26 cellular contexts compared by ENCODE assay signal in genomic region chr2:29246388-29247300, GRCh38.
DNase-seq lines count a peak whose midpoint lies in the region; ATAC-seq and TF ChIP-seq lines count a peak whose summit lies in the region.
"Had no signal": no experiment of that assay in that cellular context is flagged by ENCODE, and none has a peak within 500 bp of the region (broad histone marks: within the 10 kb centered on the region; RNA-seq: fewer than 3 reads in every experiment).

No MANE protein-coding gene starts in this region.

- no peaks in the 10 kb centered on the region for H3K4me1 ChIP-seq in RWPE2 (ENCODE audit: insufficient read depth, poor library complexity, severe bottlenecking)
- H3K4me1 ChIP-seq in lower lobe of right lung: no peaks in the 10 kb centered on the region
- H3K4me1 ChIP-seq: left lung, upper lobe of left lung had no signal

- TF ChIP-seq CTCF in RWPE2 (IDR thresholded peaks at IDR 0.05; ENCODE audit: poor library complexity, severe bottlenecking) (no peak), lower lobe of right lung (IDR thresholded peaks at IDR 0.05) (no peak)

- H3K27ac ChIP-seq in RWPE2 (ENCODE audit: poor library complexity, severe bottlenecking) (no peak overlapping the region), lower lobe of right lung (no peak overlapping the region)
- H3K27ac ChIP-seq: KMS-11, left lung, PC-9, upper lobe of left lung had no signal

- no peaks in the 10 kb centered on the region for H3K36me3 ChIP-seq in RWPE2 (ENCODE audit: low read depth)
- H3K36me3 ChIP-seq in lower lobe of right lung: no peaks in the 10 kb centered on the region
- H3K36me3 ChIP-seq: left lung, MG63, upper lobe of left lung had no signal

- no peaks in the 10 kb centered on the region for H3K4me1 Mint-ChIP-seq in activated CD8-positive, alpha-beta memory T cell treated with anti-CD3 and anti-CD28 coated beads, Interleukin-2, amount 10 ng/mL, durations not matched to agents 7 days and 5 days
- H3K4me1 Mint-ChIP-seq in stimulated activated memory B cell treated with anti-CD40 and anti-IgM and Interleukin-4, amounts not matched to agents 10 μg/mL and 1 μg/mL and 100 μg/mL, for 72 hours: peaks cover 9% of the 10 kb centered on the region
- H3K4me1 Mint-ChIP-seq: CD14-positive monocyte had no signal

- no peaks in the 10 kb centered on the region for H3K27me3 Mint-ChIP-seq in activated CD8-positive, alpha-beta memory T cell treated with anti-CD3 and anti-CD28 coated beads, Interleukin-2, amount 10 ng/mL, durations not matched to agents 7 days and 5 days
- H3K27me3 Mint-ChIP-seq in stimulated activated memory B cell treated with anti-CD40 and anti-IgM and Interleukin-4, amounts not matched to agents 10 μg/mL and 1 μg/mL and 100 μg/mL, for 72 hours: peaks cover under 1% of the 10 kb centered on the region

- DNase-seq in activated CD8-positive, alpha-beta memory T cell treated with anti-CD3 and anti-CD28 coated beads, Interleukin-2, amount 10 ng/mL, durations not matched to agents 7 days and 5 days: no peak
- no peak for DNase-seq in activated CD8-positive, alpha-beta memory T cell treated with anti-CD3 and anti-CD28 coated beads, Interleukin-2, amount 50 U/mL, for 48 hours
- DNase-seq in RWPE2 (ENCODE audit: low spot score) (no peak), lower lobe of right lung (no peak), NCI-H1930 (lab: John Stamatoyannopoulos, UW) (no peak), globus pallidus (ENCODE audit: low spot score) (no peak), NCI-H2081 (lab: John Stamatoyannopoulos, UW) (no peak)
- DNase-seq: 8988T; activated gamma-delta T cell treated with Interleukin-2 at 50 U/mL for 16 hours; central memory CD4-positive, alpha-beta T cell; cortex of kidney; effector memory CD8-positive, alpha-beta T cell; GF-D8; left lung; mesendoderm; MG63; NCI-H2029 treated with DMSO at 0.1 percent for 48 hours; NCI-H226; PC-9; SHP77 treated with DMSO at 0.1 percent for 48 hours; stimulated activated CD4-positive, alpha-beta T cell treated with anti-CD3 and anti-CD28 coated beads, Interleukin-4, amount 100 ng/mL, for 1 hour had no signal

- H3K4me3 ChIP-seq in RWPE2 (ENCODE audit: severe bottlenecking) (no peak overlapping the region), lower lobe of right lung (no peak overlapping the region)
- H3K4me3 ChIP-seq: left lung, MG63, PC-9, upper lobe of left lung had no signal

- no peak overlapping the region for H3K27ac Mint-ChIP-seq in activated CD8-positive, alpha-beta memory T cell treated with anti-CD3 and anti-CD28 coated beads, Interleukin-2, amount 10 ng/mL, durations not matched to agents 7 days and 5 days
- H3K27ac Mint-ChIP-seq in stimulated activated memory B cell treated with anti-CD40 and anti-IgM and Interleukin-4, amounts not matched to agents 10 μg/mL and 1 μg/mL and 100 μg/mL, for 72 hours: no peak overlapping the region
- H3K27ac Mint-ChIP-seq: effector memory CD8-positive, alpha-beta T cell; progenitor cell of endocrine pancreas had no signal

- peak; percentile 30 for ATAC-seq in activated CD8-positive, alpha-beta memory T cell treated with anti-CD3 and anti-CD28 coated beads, Interleukin-2, amount 10 ng/mL, durations not matched to agents 7 days and 5 days
- ATAC-seq in RWPE2 (ENCODE audit: low read depth): 0 out of 3 replicates have a peak, but pooled peaks have one; percentile 18
- ATAC-seq in lower lobe of right lung: peak; percentile 11 to 23
- ATAC-seq in stimulated activated memory B cell treated with anti-CD40 and anti-IgM and Interleukin-4, amounts not matched to agents 10 μg/mL and 1 μg/mL and 100 μg/mL, for 72 hours: peak; percentile 21
- ATAC-seq: effector memory CD8-positive, alpha-beta T cell; left lung had no signal

- H3K9me3 Mint-ChIP-seq in activated CD8-positive, alpha-beta memory T cell treated with anti-CD3 and anti-CD28 coated beads, Interleukin-2, amount 10 ng/mL, durations not matched to agents 7 days and 5 days (ENCODE audit: low read depth): no peaks in the 10 kb centered on the region
- H3K9me3 Mint-ChIP-seq in stimulated activated memory B cell treated with anti-CD40 and anti-IgM and Interleukin-4, amounts not matched to agents 10 μg/mL and 1 μg/mL and 100 μg/mL, for 72 hours: no peaks in the 10 kb centered on the region
- H3K9me3 Mint-ChIP-seq: effector memory CD8-positive, alpha-beta T cell had no signal

- no peaks in the 10 kb centered on the region for H3K36me3 Mint-ChIP-seq in activated CD8-positive, alpha-beta memory T cell treated with anti-CD3 and anti-CD28 coated beads, Interleukin-2, amount 10 ng/mL, durations not matched to agents 7 days and 5 days
- no peaks in the 10 kb centered on the region for H3K36me3 Mint-ChIP-seq in stimulated activated memory B cell treated with anti-CD40 and anti-IgM and Interleukin-4, amounts not matched to agents 10 μg/mL and 1 μg/mL and 100 μg/mL, for 72 hours
- H3K36me3 Mint-ChIP-seq: CD14-positive monocyte had no signal

- no peaks in the 10 kb centered on the region for H3K27me3 ChIP-seq in RWPE2 (ENCODE audit: insufficient read depth, poor library complexity, severe bottlenecking)
- H3K27me3 ChIP-seq in lower lobe of right lung (ENCODE audit: low read depth): no peaks in the 10 kb centered on the region
- H3K27me3 ChIP-seq: MG63, upper lobe of left lung had no signal

- intact Hi-C loops in lower lobe of right lung (cut with DNase I): no loop called here

- no peaks in the 10 kb centered on the region for H3K9me3 ChIP-seq in RWPE2 (ENCODE audit: severe bottlenecking)
- H3K9me3 ChIP-seq in lower lobe of right lung: no peaks in the 10 kb centered on the region
- H3K9me3 ChIP-seq: left lung, MG63, upper lobe of left lung had no signal

- H3K4me3 Mint-ChIP-seq in activated CD8-positive, alpha-beta memory T cell treated with anti-CD3 and anti-CD28 coated beads, Interleukin-2, amount 10 ng/mL, durations not matched to agents 7 days and 5 days: no peak overlapping the region
- H3K4me3 Mint-ChIP-seq in stimulated activated memory B cell treated with anti-CD40 and anti-IgM and Interleukin-4, amounts not matched to agents 10 μg/mL and 1 μg/mL and 100 μg/mL, for 72 hours: no peak overlapping the region
- H3K4me3 Mint-ChIP-seq: CD14-positive monocyte; effector memory CD8-positive, alpha-beta T cell had no signal

- CTCF ChIA-PET in activated CD8-positive, alpha-beta memory T cell treated with anti-CD3 and anti-CD28 coated beads, Interleukin-2, amount 10 ng/mL, durations not matched to agents 7 days and 5 days (lab: Charles Lee): no interaction called here
